ENCODE assay signal across 8 cellular contexts in the genomic region with DNA sequence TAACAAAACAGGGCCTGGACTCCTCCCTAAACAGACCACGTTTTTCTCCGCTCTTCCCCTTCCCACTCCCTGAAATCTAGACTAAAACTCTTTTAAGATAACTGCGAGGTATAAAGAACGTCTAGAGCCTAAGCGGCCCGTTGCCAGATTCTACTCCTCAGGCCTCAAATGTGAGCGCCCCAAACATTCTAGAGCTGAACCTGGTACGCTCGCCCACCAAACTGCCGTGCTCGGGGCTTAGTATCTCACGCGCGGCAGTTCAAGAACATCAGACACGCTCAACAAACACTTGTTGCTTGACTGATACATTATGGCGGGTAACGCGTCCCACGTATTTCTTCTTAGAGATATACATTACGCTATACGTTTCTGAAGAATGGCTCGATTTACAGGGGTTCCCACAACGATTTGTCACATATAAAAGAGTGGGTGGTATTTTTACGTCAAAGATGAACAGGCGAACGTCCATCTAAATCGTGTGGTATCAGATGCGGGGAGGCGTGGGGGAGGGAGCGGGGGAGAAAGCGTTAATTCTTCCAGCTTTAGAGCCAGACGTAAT. TPM values are rescaled to one million over a fixed set of nuclear protein-coding genes. Genes with fewer than 3 reads are reported as not detected.
DNase-seq lines count a peak whose midpoint lies in the region; ATAC-seq and TF ChIP-seq lines count a peak whose summit lies in the region.

No MANE protein-coding gene starts in this region.

- H3K36me3 ChIP-seq in neural progenitor cell (no peaks in the 10 kb centered on the region), transverse colon (no peaks in the 10 kb centered on the region)

- WGBS in transverse colon (ENCODE audit: low coverage in 1 of 2), 2 donors: 1% methylated on average over 28 to 32 of the region's 32 CpGs

- H3K4me1 ChIP-seq in neural progenitor cell (peaks cover 13% of the 10 kb centered on the region), transverse colon (peaks cover 12 to 30% (median 21%) of the 10 kb centered on the region in 4 donors)

- H3K27ac Mint-ChIP-seq in CD14-positive monocyte (peak overlapping the region; percentile 84 to 97 (median 95)), neural progenitor cell (peak overlapping the region; percentile 100)
- peak overlapping the region; percentile 100 for H3K27ac Mint-ChIP-seq in activated T-cell treated with anti-CD3 and anti-CD28 coated beads, Interleukin-2, amount 50 U/mL, for 72 hours

- H3K4me3 ChIP-seq in fibroblast of the aortic adventitia (ENCODE audit: low read depth, low read length) (peak overlapping the region; percentile 73), neural progenitor cell (peak overlapping the region; percentile 86), transverse colon (peak overlapping the region; percentile 64 to 82 (median 80))

- H3K27ac ChIP-seq in neural progenitor cell: peak overlapping the region; percentile 62
- H3K27ac ChIP-seq in transverse colon: peak overlapping the region; percentile 90 to 97 (median 92)

- H3K27me3 Mint-ChIP-seq in CD14-positive monocyte (ENCODE audit: low read depth in 3 of 3): no peaks in the 10 kb centered on the region
- no peaks in the 10 kb centered on the region for H3K27me3 Mint-ChIP-seq in activated T-cell treated with anti-CD3 and anti-CD28 coated beads, Interleukin-2, amount 50 U/mL, for 72 hours (ENCODE audit: low read depth)
- H3K27me3 Mint-ChIP-seq in neural progenitor cell (ENCODE audit: insufficient read depth, low read depth): peaks cover 4% of the 10 kb centered on the region

- DNase-seq in CD14-positive monocyte (ENCODE audit: low spot score) (no peak), HCEC 1CT (peak; percentile 20), NOMO-1 treated with DMSO at 0.1 percent for 48 hours (lab: John Stamatoyannopoulos, UW; ENCODE audit: unreplicated experiment) (peak; percentile 43), fibroblast of the aortic adventitia (ENCODE audit: low read depth) (peak; percentile 27), neural progenitor cell (ENCODE audit: low spot score) (peak; percentile 65), transverse colon (peak; percentile 47)
- peak; percentile 51 to 64 for DNase-seq in activated T-cell treated with anti-CD3 and anti-CD28 coated beads, Interleukin-2, amount 50 U/mL, for 72 hours

- peak overlapping the region; percentile 97 for H3K9ac ChIP-seq in neural progenitor cell

- peak overlapping the region; percentile 84 to 96 for H3K4me3 Mint-ChIP-seq in CD14-positive monocyte
- H3K4me3 Mint-ChIP-seq in activated T-cell treated with anti-CD3 and anti-CD28 coated beads, Interleukin-2, amount 50 U/mL, for 72 hours: peak overlapping the region; percentile 100
- H3K4me3 Mint-ChIP-seq in neural progenitor cell: peak overlapping the region; percentile 94

- H2AFZ ChIP-seq in neural progenitor cell (replicated peaks): peak overlapping the region; percentile 17

- in situ Hi-C loops in transverse colon (cut with MboI; ENCODE audit: low pct_ligation_motif_present in 1 of 4, low pct_unique_long_range_greater_than_20kb in 1 of 4, low sequenced_read_pairs in 3 of 4): no loop called here

- no peaks in the 10 kb centered on the region for H3K27me3 ChIP-seq in neural progenitor cell
- H3K27me3 ChIP-seq in transverse colon: no peaks in the 10 kb centered on the region

- H4K20me1 ChIP-seq in neural progenitor cell (ENCODE audit: low read depth): peaks cover 28% of the 10 kb centered on the region

- peaks cover 26% of the 10 kb centered on the region for H3F3A ChIP-seq in neural progenitor cell (ENCODE audit: low read depth)

- peaks cover 63% of the 10 kb centered on the region for H3K79me2 ChIP-seq in neural progenitor cell (ENCODE audit: low read depth)

- peaks cover 29% of the 10 kb centered on the region for H3K4me1 Mint-ChIP-seq in CD14-positive monocyte
- peaks cover 54% of the 10 kb centered on the region for H3K4me1 Mint-ChIP-seq in activated T-cell treated with anti-CD3 and anti-CD28 coated beads, Interleukin-2, amount 50 U/mL, for 72 hours (ENCODE audit: low read depth)
- peaks cover 24% of the 10 kb centered on the region for H3K4me1 Mint-ChIP-seq in neural progenitor cell

- no peak for TF ChIP-seq EP300 in transverse colon (IDR thresholded peaks at IDR 0.05; ENCODE audit: low read depth)

- H3K36me3 Mint-ChIP-seq in CD14-positive monocyte (peaks cover 14 to 24% of the 10 kb centered on the region in 2 donors), neural progenitor cell (peaks cover 25% of the 10 kb centered on the region)
- H3K36me3 Mint-ChIP-seq in activated T-cell treated with anti-CD3 and anti-CD28 coated beads, Interleukin-2, amount 50 U/mL, for 72 hours (ENCODE audit: insufficient read depth in 2 of 2): peaks cover 3 to 19% of the 10 kb centered on the region in 2 donors

- no peak for TF ChIP-seq CTCF in CD14-positive monocyte (IDR thresholded peaks at IDR 0.05)
- TF ChIP-seq CTCF in fibroblast of the aortic adventitia (IDR thresholded peaks at IDR 0.05; ENCODE audit: insufficient read depth, low read length): no peak
- TF ChIP-seq CTCF in neural progenitor cell (IDR thresholded peaks at IDR 0.05): no peak
- TF ChIP-seq CTCF in transverse colon (IDR thresholded peaks at IDR 0.05): no peak

- ATAC-seq in activated T-cell treated with anti-CD3 and anti-CD28 coated beads, Interleukin-2, amount 50 U/mL, for 72 hours (replicated peaks in 1 of 2): peak; percentile 47 to 61
- ATAC-seq in GM18907 (IDR thresholded peaks at IDR 0.05; ENCODE audit: unreplicated experiment): no peak

- intact Hi-C loops in CD14-positive monocyte (cut with micrococcal nuclease) (no loop called here), transverse colon (cut with DNase I; ENCODE audit: low total_unique reads) (no loop called here)

- H3K9me3 Mint-ChIP-seq in CD14-positive monocyte (peaks cover 0 to 2% (median 0%) of the 10 kb centered on the region in 7 donors), neural progenitor cell (peaks cover 4% of the 10 kb centered on the region)
- no peaks in the 10 kb centered on the region for H3K9me3 Mint-ChIP-seq in activated T-cell treated with anti-CD3 and anti-CD28 coated beads, Interleukin-2, amount 50 U/mL, for 72 hours

- H3K4me2 ChIP-seq in neural progenitor cell: peak overlapping the region; percentile 91

- H3K9me3 ChIP-seq in neural progenitor cell (ENCODE audit: low read depth): no peaks in the 10 kb centered on the region
- no peaks in the 10 kb centered on the region for H3K9me3 ChIP-seq in transverse colon

- TF ChIP-seq POLR2A in transverse colon (IDR thresholded peaks at IDR 0.05): no peak

RNA-seq across cellular contexts. Expression of a gene that starts 0.6 kb away (rescaled TPM):
- polyA plus RNA-seq in CD14-positive monocyte: 10 to 100 TPM; 27.9 to 29.5 TPM
- total RNA-seq in activated T-cell treated with anti-CD3 and anti-CD28 coated beads, Interleukin-2, amount 50 U/mL, for 72 hours: 10 to 100 TPM; 54.4 to 63.5 TPM
- 1.6 and 1.9 TPM in 2 replicates for total RNA-seq in fibroblast of the aortic adventitia (ENCODE audit: low replicate concordance)
- total RNA-seq in neural progenitor cell (ENCODE audit: low replicate concordance): 6.4 and 9.7 TPM in 2 replicates
- total RNA-seq in transverse colon: 1 to 10 TPM; 2.0 to 7.5 (median 3.8) TPM

RNA-seq across cellular contexts. Expression of a gene that starts 0.8 kb away (rescaled TPM):
- 10 to 100 TPM in 1 of 2 donors, 1 to 10 TPM in 1; 9.2 to 12.9 TPM for polyA plus RNA-seq in CD14-positive monocyte
- 10 to 100 TPM; 12.8 to 13.8 TPM for total RNA-seq in activated T-cell treated with anti-CD3 and anti-CD28 coated beads, Interleukin-2, amount 50 U/mL, for 72 hours
- total RNA-seq in fibroblast of the aortic adventitia (ENCODE audit: low replicate concordance) (19.7 and 40.6 TPM in 2 replicates), neural progenitor cell (ENCODE audit: low replicate concordance) (33.9 and 51.3 TPM in 2 replicates), transverse colon (10 to 100 TPM; 14.5 to 26.5 (median 18.4) TPM)

RNA-seq across cellular contexts. Expression of a gene that starts 21.4 kb away (rescaled TPM):
- polyA plus RNA-seq in CD14-positive monocyte: 10 to 100 TPM; 77.6 to 88.2 TPM
- total RNA-seq in activated T-cell treated with anti-CD3 and anti-CD28 coated beads, Interleukin-2, amount 50 U/mL, for 72 hours: 10 to 100 TPM; 29.2 to 31.7 TPM
- 39.2 and 63.0 TPM in 2 replicates for total RNA-seq in fibroblast of the aortic adventitia (ENCODE audit: low replicate concordance)
- 50.8 and 64.9 TPM in 2 replicates for total RNA-seq in neural progenitor cell (ENCODE audit: low replicate concordance)
- 10 to 100 TPM; 10.5 to 42.7 (median 24.3) TPM for total RNA-seq in transverse colon

RNA-seq across cellular contexts. Expression of a gene that starts 25.6 kb away (rescaled TPM):
- 10 to 100 TPM in 1 of 2 donors, 1 to 10 TPM in 1; 8.9 to 14.3 TPM for polyA plus RNA-seq in CD14-positive monocyte
- total RNA-seq in activated T-cell treated with anti-CD3 and anti-CD28 coated beads, Interleukin-2, amount 50 U/mL, for 72 hours: 1 to 10 TPM; 7.9 to 8.6 TPM
- total RNA-seq in fibroblast of the aortic adventitia (ENCODE audit: low replicate concordance) (10.2 and 13.9 TPM in 2 replicates), neural progenitor cell (ENCODE audit: low replicate concordance) (5.7 and 9.9 TPM in 2 replicates), transverse colon (10 to 100 TPM; 12.7 to 38.9 (median 21.1) TPM)
